14 cellular contexts compared by ENCODE assay signal in the genomic region with DNA sequence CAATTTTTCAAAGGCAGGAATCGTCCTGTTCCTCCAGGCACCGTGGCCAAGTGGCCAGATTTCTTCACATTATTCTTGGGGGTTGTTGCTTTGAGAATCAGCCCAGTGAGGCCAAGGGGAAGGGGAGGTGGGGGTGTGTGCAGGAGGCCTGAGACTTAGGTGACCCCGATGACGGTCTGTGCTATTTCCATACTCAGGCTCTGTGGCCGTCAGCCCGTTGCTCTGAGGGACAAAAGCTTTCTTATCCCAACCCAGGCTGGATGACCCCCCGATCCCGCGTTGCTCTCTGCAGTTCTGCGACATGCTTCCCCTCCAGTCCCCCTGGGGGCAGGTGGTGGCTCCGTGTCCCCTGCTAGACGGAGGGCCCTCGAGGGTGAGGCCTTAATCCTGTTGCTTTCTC.
"Had no signal": no experiment of that assay in that cellular context is flagged by ENCODE, and none has a peak within 500 bp of the region (broad histone marks: within the 10 kb centered on the region; RNA-seq: fewer than 3 reads in every experiment).

No MANE protein-coding gene starts in this region.

- H3K27me3 Mint-ChIP-seq: activated CD4-positive, alpha-beta memory T cell treated with anti-CD3 and anti-CD28 coated beads, Interleukin-2, amount 10 ng/mL, durations not matched to agents 7 days and 5 days; activated naive CD8-positive, alpha-beta T cell treated with anti-CD3 and anti-CD28 coated beads, Interleukin-2, amount 10 ng/mL, durations not matched to agents 7 days and 5 days; effector memory CD8-positive, alpha-beta T cell; memory B cell; natural killer cell treated with Interleukin-12 subunit alpha and Interleukin-12 subunit beta and Interleukin-15 and Interleukin-18, amount 100 ng/mL, for 72 hours; type B pancreatic cell had no signal

- H3K4me1 Mint-ChIP-seq: activated CD4-positive, alpha-beta memory T cell treated with anti-CD3 and anti-CD28 coated beads, Interleukin-2, amount 10 ng/mL, durations not matched to agents 7 days and 5 days; activated naive CD8-positive, alpha-beta T cell treated with anti-CD3 and anti-CD28 coated beads, Interleukin-2, amount 10 ng/mL, durations not matched to agents 7 days and 5 days; memory B cell had no signal

- H3K27ac ChIP-seq: coronary artery, parathyroid adenoma had no signal

- H3K4me3 Mint-ChIP-seq: activated CD4-positive, alpha-beta memory T cell treated with anti-CD3 and anti-CD28 coated beads, Interleukin-2, amount 10 ng/mL, durations not matched to agents 7 days and 5 days; activated naive CD8-positive, alpha-beta T cell treated with anti-CD3 and anti-CD28 coated beads, Interleukin-2, amount 10 ng/mL, durations not matched to agents 7 days and 5 days; activated T-cell treated with anti-CD3 and anti-CD28 coated beads, Interleukin-2, amount 50 U/mL, for 72 hours; effector memory CD8-positive, alpha-beta T cell; memory B cell; natural killer cell treated with Interleukin-12 subunit alpha and Interleukin-12 subunit beta and Interleukin-15 and Interleukin-18, amount 100 ng/mL, for 72 hours; type B pancreatic cell had no signal

- H3K4me3 ChIP-seq: coronary artery, skin epidermis had no signal

- H2AFZ ChIP-seq: parathyroid adenoma had no signal

- DNase-seq: activated CD4-positive, alpha-beta memory T cell treated with anti-CD3 and anti-CD28 coated beads, Interleukin-2, amount 10 ng/mL, durations not matched to agents 7 days and 5 days; activated CD8-positive, alpha-beta memory T cell treated with anti-CD3 and anti-CD28 coated beads, Interleukin-2, amount 50 U/mL, for 4 hours; activated gamma-delta T cell treated with Interleukin-2 at 50 U/mL for 16 hours; activated naive CD8-positive, alpha-beta T cell treated with anti-CD3 and anti-CD28 coated beads, Interleukin-2, amount 10 ng/mL, durations not matched to agents 7 days and 5 days; activated T-cell treated with anti-CD3 and anti-CD28 coated beads, Interleukin-2, amount 50 U/mL, for 72 hours; effector memory CD8-positive, alpha-beta T cell; retina; T-helper 9 cell had no signal

- H3K9me3 Mint-ChIP-seq: type B pancreatic cell had no signal

- H3K27ac Mint-ChIP-seq: activated CD4-positive, alpha-beta memory T cell treated with anti-CD3 and anti-CD28 coated beads, Interleukin-2, amount 10 ng/mL, durations not matched to agents 7 days and 5 days; activated naive CD8-positive, alpha-beta T cell treated with anti-CD3 and anti-CD28 coated beads, Interleukin-2, amount 10 ng/mL, durations not matched to agents 7 days and 5 days; activated T-cell treated with anti-CD3 and anti-CD28 coated beads, Interleukin-2, amount 50 U/mL, for 72 hours; effector memory CD8-positive, alpha-beta T cell; memory B cell; natural killer cell treated with Interleukin-12 subunit alpha and Interleukin-12 subunit beta and Interleukin-15 and Interleukin-18, amount 100 ng/mL, for 72 hours; type B pancreatic cell had no signal

- ATAC-seq: activated T-cell treated with anti-CD3 and anti-CD28 coated beads, Interleukin-2, amount 50 U/mL, for 72 hours; effector memory CD8-positive, alpha-beta T cell; natural killer cell treated with Interleukin-12 subunit alpha and Interleukin-12 subunit beta and Interleukin-15 and Interleukin-18, amount 100 ng/mL, for 72 hours had no signal

- H3K4me1 ChIP-seq: parathyroid adenoma had no signal

- H3K36me3 Mint-ChIP-seq: activated naive CD8-positive, alpha-beta T cell treated with anti-CD3 and anti-CD28 coated beads, Interleukin-2, amount 10 ng/mL, durations not matched to agents 7 days and 5 days; memory B cell; natural killer cell treated with Interleukin-12 subunit alpha and Interleukin-12 subunit beta and Interleukin-15 and Interleukin-18, amount 100 ng/mL, for 72 hours had no signal
